In genomic region chr3:45010718-45011355, GRCh38 we compare ENCODE assay signal across 11 cellular contexts. TPM values are rescaled to one million over a fixed set of nuclear protein-coding genes. Genes with fewer than 3 reads are reported as not detected.
DNase-seq lines count a peak whose midpoint lies in the region; ATAC-seq and TF ChIP-seq lines count a peak whose summit lies in the region.
"Had no signal": no experiment of that assay in that cellular context is flagged by ENCODE, and none has a peak within 500 bp of the region (broad histone marks: within the 10 kb centered on the region; RNA-seq: fewer than 3 reads in every experiment).

No MANE protein-coding gene starts in this region.

- no peaks in the 10 kb centered on the region for H3K27me3 ChIP-seq in RWPE2 (ENCODE audit: insufficient read depth, poor library complexity, severe bottlenecking)
- no peaks in the 10 kb centered on the region for H3K27me3 ChIP-seq in ovary
- H3K27me3 ChIP-seq: body of pancreas had no signal

- ATAC-seq in RWPE2 (ENCODE audit: low read depth) (peak; percentile 78), GM18505 (IDR thresholded peaks at IDR 0.05; ENCODE audit: unreplicated experiment) (no peak), HG03342 (IDR thresholded peaks at IDR 0.05; ENCODE audit: unreplicated experiment) (no peak)

- TF ChIP-seq EP300 in ovary (IDR thresholded peaks at IDR 0.05), result no peak

- no peaks in the 10 kb centered on the region for H3K4me1 ChIP-seq in RWPE2 (ENCODE audit: insufficient read depth, poor library complexity, severe bottlenecking)
- peaks cover 21% of the 10 kb centered on the region for H3K4me1 ChIP-seq in ovary (ENCODE audit: insufficient read depth)
- H3K4me1 ChIP-seq: body of pancreas had no signal

- DNase-seq in AG20443 (ENCODE audit: low spot score) (peak; percentile 84), RWPE2 (ENCODE audit: low spot score) (no peak), fibroblast of gingiva (ENCODE audit: low read depth) (peak; percentile 91), ovary (no peak), HuH-7 (ENCODE audit: low spot score) (no peak), DMS79 (lab: John Stamatoyannopoulos, UW) (no peak)
- DNase-seq: body of pancreas, NCI-H446, WERI-Rb-1 had no signal

- WGBS in ovary, 3 donors, result 11 to 16% (median 11%) methylated on average over 3 of the region's 3 CpGs

- no peak overlapping the region for H3K4me3 ChIP-seq in RWPE2 (ENCODE audit: severe bottlenecking)
- no peak overlapping the region for H3K4me3 ChIP-seq in ovary
- H3K4me3 ChIP-seq: body of pancreas had no signal

- intact Hi-C loops in ovary (cut with DNase I), result no loop called here

- H3K36me3 ChIP-seq in RWPE2 (ENCODE audit: low read depth) (peaks cover 52% of the 10 kb centered on the region), ovary (no peaks in the 10 kb centered on the region)

- TF ChIP-seq CTCF in RWPE2 (IDR thresholded peaks at IDR 0.05; ENCODE audit: poor library complexity, severe bottlenecking), result no peak
- TF ChIP-seq CTCF in ovary (IDR thresholded peaks at IDR 0.05), result no peak

- H3K9me3 ChIP-seq in RWPE2 (ENCODE audit: severe bottlenecking) (no peaks in the 10 kb centered on the region), ovary (no peaks in the 10 kb centered on the region)
- H3K9me3 ChIP-seq: body of pancreas had no signal

- peak overlapping the region; percentile 42 for H3K27ac ChIP-seq in RWPE2 (ENCODE audit: poor library complexity, severe bottlenecking)
- H3K27ac ChIP-seq in ovary, result peak overlapping the region; percentile 31 to 69
- H3K27ac ChIP-seq: WERI-Rb-1 had no signal

- no peak for TF ChIP-seq POLR2A in ovary (IDR thresholded peaks at IDR 0.05)
- TF ChIP-seq POLR2A in GM18505 (IDR thresholded peaks at IDR 0.05; ENCODE audit: borderline replicate concordance, extremely low read depth, insufficient read depth, insufficient read length), result no peak

RNA-seq across cellular contexts. Expression of gene CLEC3B, which starts 15.3 kb away (rescaled TPM):
- total RNA-seq in ovary, result 10 to 100 TPM in 3 of 7 donors, 1 to 10 TPM in 4; 2.9 to 18.2 (median 7.5) TPM
- polyA plus RNA-seq in ovary, result 10 to 100 TPM; 12.2 to 63.5 TPM

RNA-seq across cellular contexts. Expression of gene EXOSC7, which starts 34.8 kb away (rescaled TPM):
- total RNA-seq in ovary, result 10 to 100 TPM; 28.3 to 39.3 (median 36.8) TPM
- polyA plus RNA-seq in ovary, result 10 to 100 TPM; 34.5 to 35.4 TPM

RNA-seq across cellular contexts. Expression of gene ZDHHC3, which starts 34.9 kb away (rescaled TPM):
- 10 to 100 TPM; 28.6 to 63.1 (median 46.2) TPM for total RNA-seq in ovary
- 10 to 100 TPM; 30.6 to 81.2 TPM for polyA plus RNA-seq in ovary

Comparison
In these comparisons a context has a peak if more than half of its experiments do, and no peak if none do; other contexts are left out.
1. DNase-seq: peak in AG20443 (single experiment) and fibroblast of gingiva (single experiment); none in RWPE2 (single experiment), ovary (0 of 5), HuH-7 (single experiment) and DMS79 (single experiment).